Comparison of ENCODE assay signal across 26 cellular contexts in genomic region chr5:96712100-96712746, GRCh38. TPM values are rescaled to one million over a fixed set of nuclear protein-coding genes. Genes with fewer than 3 reads are reported as not detected.
A peak's percentile ranks its signal among the peaks of the same experiment; 100 is the strongest.
DNase-seq lines count a peak whose midpoint lies in the region; ATAC-seq, FAIRE-seq and TF ChIP-seq lines count a peak whose summit lies in the region.
"Had no signal": no experiment of that assay in that cellular context is flagged by ENCODE, and none has a peak within 500 bp of the region (broad histone marks: within the 10 kb centered on the region; RNA-seq: fewer than 3 reads in every experiment).

No MANE protein-coding gene starts in this region.

- WGBS in HepG2 (ENCODE audit: low lambda C conversion rate): 89% methylated on average over 2 of the region's 2 CpGs
- 100% methylated on average over 2 of the region's 2 CpGs for WGBS in right lobe of liver (ENCODE audit: insufficient coverage, low coverage, low lambda C conversion rate, missing lambda C conversion rate)
- 92 to 96% (median 95%) methylated on average over 2 of the region's 2 CpGs for WGBS in adrenal gland, 4 donors
- WGBS in gastroesophageal sphincter (ENCODE audit: low coverage in 1 of 2), 2 donors: 100% methylated on average over 1 to 2 of the region's 2 CpGs

- no peaks in the 10 kb centered on the region for H3K9me3 ChIP-seq in HepG2 (ENCODE audit: low read length)
- H3K9me3 ChIP-seq in right lobe of liver: no peaks in the 10 kb centered on the region
- no peaks in the 10 kb centered on the region for H3K9me3 ChIP-seq in adrenal gland (replicated peaks in 1 of 3)
- no peaks in the 10 kb centered on the region for H3K9me3 ChIP-seq in gastroesophageal sphincter
- H3K9me3 ChIP-seq in BE2C: no peaks in the 10 kb centered on the region
- H3K9me3 ChIP-seq: BLaER1, Peyer's patch, tibial nerve had no signal

- H2AFZ ChIP-seq in HepG2 (ENCODE audit: low read length): no peak overlapping the region

- H3K4me1 Mint-ChIP-seq in naive thymus-derived CD8-positive, alpha-beta T cell: peaks cover 18 to 53% (median 48%) of the 10 kb centered on the region in 4 donors

- TF ChIP-seq POLR2A in HepG2 (IDR thresholded peaks at IDR 0.05; ENCODE audit: insufficient read depth in 1 of 2, low read depth in 2 of 2, low read length in 2 of 2) (no peak), right lobe of liver (IDR thresholded peaks at IDR 0.05) (no peak), adrenal gland (IDR thresholded peaks at IDR 0.05) (no peak), gastroesophageal sphincter (IDR thresholded peaks at IDR 0.05) (no peak)

- peaks cover 55% of the 10 kb centered on the region for H3K79me2 ChIP-seq in HepG2 (ENCODE audit: insufficient read depth, low read length)

- peaks cover 0 to 8% (median 7%) of the 10 kb centered on the region in 3 donors for H3K36me3 Mint-ChIP-seq in naive thymus-derived CD8-positive, alpha-beta T cell

- H3K27ac Mint-ChIP-seq in naive thymus-derived CD8-positive, alpha-beta T cell: peak overlapping the region in 6 of 10 donors; percentile 8 to 79 (median 56)

- H3K4me1 ChIP-seq in HepG2 (ENCODE audit: insufficient read depth, low read length) (peaks cover 49% of the 10 kb centered on the region), right lobe of liver (peaks cover 0 to 43% (median 14%) of the 10 kb centered on the region in 4 donors), adrenal gland (replicated peaks in 1 of 2) (peaks cover 28 to 75% of the 10 kb centered on the region in 2 donors), gastroesophageal sphincter (peaks cover 18 to 92% (median 18%) of the 10 kb centered on the region in 3 donors), BE2C (no peaks in the 10 kb centered on the region; the same call in 1 of the 2 replicates)

- H3K27ac ChIP-seq in HepG2 (ENCODE audit: extremely low read length, insufficient read depth, low read length) (no peak overlapping the region), right lobe of liver (no peak overlapping the region), adrenal gland (peak overlapping the region in 3 of 5 donors; percentile 41 to 54 (median 43)), gastroesophageal sphincter (no peak overlapping the region)
- H3K27ac ChIP-seq: BLaER1, brain microvascular endothelial cell had no signal

- peaks cover 5% of the 10 kb centered on the region; the same call in 1 of the 2 replicates for H4K20me1 ChIP-seq in HepG2 (ENCODE audit: insufficient read depth, low read length)

- H3K4me3 ChIP-seq in HepG2 (replicated peaks in 1 of 3; ENCODE audit: insufficient read depth in 1 of 3, low read depth in 2 of 3, low read length in 3 of 3) (no peak overlapping the region), right lobe of liver (no peak overlapping the region), adrenal gland (no peak overlapping the region), gastroesophageal sphincter (no peak overlapping the region), BE2C (ENCODE audit: low read depth, low read length) (no peak overlapping the region)
- H3K4me3 ChIP-seq: BLaER1, Peyer's patch, tibial nerve had no signal

- no peak for TF ChIP-seq EP300 in HepG2 (IDR thresholded peaks at IDR 0.05; ENCODE audit: low read depth in 2 of 2, low read length in 2 of 2)
- TF ChIP-seq EP300 in HepG2 (CRISPR knock-in tag; IDR thresholded peaks at IDR 0.05; ENCODE audit: borderline replicate concordance): no peak
- TF ChIP-seq EP300 in gastroesophageal sphincter (IDR thresholded peaks at IDR 0.05): no peak

- H3K27me3 Mint-ChIP-seq in naive thymus-derived CD8-positive, alpha-beta T cell: no peaks in the 10 kb centered on the region
- H3K27me3 Mint-ChIP-seq: IgD-negative memory B cell had no signal

- no peaks in the 10 kb centered on the region for H3K36me3 ChIP-seq in HepG2 (replicated peaks in 1 of 2; ENCODE audit: control insufficient read depth in 1 of 2, insufficient read depth in 2 of 2, low read length in 2 of 2)
- H3K36me3 ChIP-seq in right lobe of liver: no peaks in the 10 kb centered on the region
- no peaks in the 10 kb centered on the region for H3K36me3 ChIP-seq in adrenal gland (replicated peaks in 1 of 2)
- H3K36me3 ChIP-seq in gastroesophageal sphincter: no peaks in the 10 kb centered on the region
- H3K36me3 ChIP-seq in BE2C: no peaks in the 10 kb centered on the region
- H3K36me3 ChIP-seq: BLaER1, brain microvascular endothelial cell, Peyer's patch, tibial nerve had no signal

- no peak overlapping the region for H3K9ac ChIP-seq in HepG2 (ENCODE audit: insufficient read depth, low read depth, low read length)
- H3K9ac ChIP-seq: BLaER1 had no signal

- no TSS peak for BruUV-seq in HepG2 (replicated peaks; lab: Mats Ljungman, UMichigan)

- no peaks in the 10 kb centered on the region for H3K9me3 Mint-ChIP-seq in naive thymus-derived CD8-positive, alpha-beta T cell
- H3K9me3 Mint-ChIP-seq: IgD-negative memory B cell had no signal

- ATAC-seq in HepG2: no peak
- no peak for ATAC-seq in right lobe of liver
- no peak for ATAC-seq in naive thymus-derived CD8-positive, alpha-beta T cell
- ATAC-seq in gastroesophageal sphincter: no peak
- ATAC-seq: HCT116 had no signal

- H3K4me2 ChIP-seq in HepG2 (ENCODE audit: low read depth, low read length): no peak overlapping the region
- H3K4me2 ChIP-seq: BLaER1 had no signal

- no peak overlapping the region for H3K4me3 Mint-ChIP-seq in naive thymus-derived CD8-positive, alpha-beta T cell
- H3K4me3 Mint-ChIP-seq: IgD-negative memory B cell had no signal

- POLR2A ChIA-PET in HepG2 (lab: Yijun Ruan, JAX): no interaction called here
- POLR2A ChIA-PET in naive thymus-derived CD8-positive, alpha-beta T cell (lab: Charles Lee): interaction anchor here (1.0 kb wide), 1 partner anchor 8 kb away, joined by 3 read pairs; no protein-coding TSS in a partner anchor

- CTCF ChIA-PET in HepG2 (lab: Yijun Ruan, JAX; ENCODE audit: low intra/inter-chr PET ratio, low total read pairs): no interaction called here

- no peak for FAIRE-seq in HepG2 (lab: Jason Lieb, UNC)
- FAIRE-seq: endothelial cell of umbilical vein had no signal

- TF ChIP-seq RAD21 in HepG2 (CRISPR knock-in tag; IDR thresholded peaks at IDR 0.05): no peak

- DNase-seq in HepG2 (ENCODE audit: low spot score) (no peak), right lobe of liver (no peak), adrenal gland (peak in 5 of 7 donors; percentile 32 to 70 (median 40)), BE2C (no peak), GF-D8 (lab: John Stamatoyannopoulos, UW) (no peak)
- DNase-seq in naive thymus-derived CD8-positive, alpha-beta T cell: no peak
- DNase-seq: activated CD4-positive, alpha-beta T cell treated with anti-CD3 and anti-CD28 coated beads, Interleukin-2, amount 50 U/mL, for 4 hours; activated CD4-positive, CD25-positive, alpha-beta regulatory T cell; activated naive CD4-positive, alpha-beta T cell; activated T-cell treated with anti-CD3 and anti-CD28 coated beads, Interleukin-2, amount 50 U/mL, for 48 hours; brain microvascular endothelial cell; Calu3; DMS79 treated with DMSO at 0.1 percent for 48 hours; mesenchymal stem cell; NCI-H1092; NCI-H1694; NCI-H446; NCI-H748 treated with DMSO at 0.1 percent for 48 hours; Peyer's patch; stimulated activated CD4-positive, alpha-beta T cell treated with anti-CD3 and anti-CD28 coated beads, Interleukin-4, amount 100 ng/mL, for 24 hours had no signal

- no peaks in the 10 kb centered on the region for H3K27me3 ChIP-seq in HepG2 (ENCODE audit: control insufficient read depth in 1 of 2, insufficient read depth in 2 of 2, low read length in 2 of 2)
- no peaks in the 10 kb centered on the region for H3K27me3 ChIP-seq in right lobe of liver
- H3K27me3 ChIP-seq in adrenal gland: no peaks in the 10 kb centered on the region
- H3K27me3 ChIP-seq in gastroesophageal sphincter: no peaks in the 10 kb centered on the region
- no peaks in the 10 kb centered on the region for H3K27me3 ChIP-seq in BE2C
- H3K27me3 ChIP-seq: BLaER1, brain microvascular endothelial cell, Peyer's patch, tibial nerve had no signal

- in situ Hi-C loops in HepG2 (cut with HindIII; ENCODE audit: extremely low pct_ligation_motif_present, low pct_unique_long_range_greater_than_20kb): no loop called here

- TF ChIP-seq CTCF in HepG2 (CRISPR knock-in tag; IDR thresholded peaks at IDR 0.05) (no peak), right lobe of liver (IDR thresholded peaks at IDR 0.05) (no peak), adrenal gland (IDR thresholded peaks at IDR 0.05) (no peak), gastroesophageal sphincter (IDR thresholded peaks at IDR 0.05) (no peak), BE2C (IDR thresholded peaks at IDR 0.05; ENCODE audit: low read depth, low read length) (no peak)

- intact Hi-C loops in HepG2 (cut with micrococcal nuclease; ENCODE audit: unreplicated experiment): no loop called here
- intact Hi-C loops in right lobe of liver (cut with DNase I): no loop called here
- intact Hi-C loops in adrenal gland (cut with DNase I): no loop called here

RNA-seq across cellular contexts. Expression of gene CAST, which starts 50.0 kb away (rescaled TPM):
- total RNA-seq in HepG2 (2016; rRNA removed; fragmentation: Illumina TruSeq; extraction: Trizol): 67.6 and 87.8 TPM in 2 replicates
- 18.4 and 21.4 TPM in 2 replicates for total RNA-seq in HepG2 (2016; cell fraction: cytosol; rRNA removed; fragmentation: Illumina TruSeq; extraction: Trizol; ENCODE audit: low read depth)
- 66.7 and 88.4 TPM in 2 replicates for total RNA-seq in HepG2 (2016; cell fraction: insoluble cytoplasmic fraction; rRNA removed; fragmentation: Illumina TruSeq; extraction: Trizol)
- 52.5 and 53.1 TPM in 2 replicates for total RNA-seq in HepG2 (2016; cell fraction: membrane; rRNA removed; fragmentation: Illumina TruSeq; extraction: Trizol)
- total RNA-seq in HepG2 (2016; cell fraction: nucleus; rRNA removed; fragmentation: Illumina TruSeq; extraction: Trizol): 62.8 and 67.7 TPM in 2 replicates
- 35.2 and 42.1 TPM in 2 replicates for polyA plus RNA-seq in HepG2 (2011; rRNA removed)
- 22.7 and 32.6 TPM in 2 replicates for polyA plus RNA-seq in HepG2 (2011; cell fraction: cytosol; rRNA removed)
- polyA plus RNA-seq in HepG2 (2011; cell fraction: nucleus; rRNA removed): 49.5 and 52.7 TPM in 2 replicates
- 54.0 and 64.0 TPM in 2 replicates for polyA plus RNA-seq in HepG2 (2012)
- polyA plus RNA-seq in HepG2 (2016; cell fraction: cytosol; fragmentation: Illumina TruSeq; extraction: Trizol; ENCODE audit: low read depth): 24.3 and 25.3 TPM in 2 replicates
- polyA plus RNA-seq in HepG2 (2016; cell fraction: insoluble cytoplasmic fraction; fragmentation: Illumina TruSeq; extraction: Trizol; ENCODE audit: low read depth): 99.8 and 110 TPM in 2 replicates
- 40.8 and 51.2 TPM in 2 replicates for polyA plus RNA-seq in HepG2 (2016; cell fraction: membrane; fragmentation: Illumina TruSeq; extraction: Trizol; ENCODE audit: low read depth)
- polyA plus RNA-seq in HepG2 (2016; cell fraction: nucleus; fragmentation: Illumina TruSeq; extraction: Trizol; ENCODE audit: insufficient read depth, low read depth): 65.5 and 67.5 TPM in 2 replicates
- 12.4 and 53.4 TPM in 2 replicates for polyA minus RNA-seq in HepG2 (2011; rRNA and poly(A)+ RNA removed; ENCODE audit: low replicate concordance)
- polyA minus RNA-seq in HepG2 (2011; cell fraction: cytosol; rRNA and poly(A)+ RNA removed): 39.6 and 45.8 TPM in 2 replicates
- 166 and 175 TPM in 2 replicates for polyA minus RNA-seq in HepG2 (2011; cell fraction: nucleus; rRNA and poly(A)+ RNA removed)
- 100 to 1,000 TPM in 4 of 6 experiments, 10 to 100 TPM in 2; 86.8 to 187 (median 123) TPM for total RNA-seq in right lobe of liver
- 100 to 1,000 TPM; 130 to 229 (median 185) TPM for total RNA-seq in adrenal gland
- 100 to 1,000 TPM in 1 of 3 donors, 10 to 100 TPM in 2; 54.3 to 329 (median 81.6) TPM for polyA plus RNA-seq in adrenal gland
- total RNA-seq in naive thymus-derived CD8-positive, alpha-beta T cell: 100 to 1,000 TPM; 114 to 115 TPM
- 10 to 100 TPM; 29.9 to 42.2 (median 32.9) TPM for polyA plus RNA-seq in naive thymus-derived CD8-positive, alpha-beta T cell
- 100 to 1,000 TPM; 292 to 347 (median 320) TPM for total RNA-seq in gastroesophageal sphincter
- 27.5 TPM for polyA plus RNA-seq in BE2C (2012; ENCODE audit: insufficient read depth, insufficient read length, low read depth)

Comparison
In these comparisons a context has a peak if more than half of its experiments do, and no peak if none do; other contexts are left out.
1. DNase-seq: peak in adrenal gland (5 of 7); none in HepG2 (single experiment), right lobe of liver (0 of 3), naive thymus-derived CD8-positive, alpha-beta T cell (0 of 10), BE2C (single experiment) and GF-D8 (single experiment).
2. H3K27ac ChIP-seq: peak in adrenal gland (3 of 5); none in HepG2 (single experiment), right lobe of liver (0 of 3) and gastroesophageal sphincter (0 of 4).